ENCODE assay signal across 1 cellular context in the genomic region with DNA sequence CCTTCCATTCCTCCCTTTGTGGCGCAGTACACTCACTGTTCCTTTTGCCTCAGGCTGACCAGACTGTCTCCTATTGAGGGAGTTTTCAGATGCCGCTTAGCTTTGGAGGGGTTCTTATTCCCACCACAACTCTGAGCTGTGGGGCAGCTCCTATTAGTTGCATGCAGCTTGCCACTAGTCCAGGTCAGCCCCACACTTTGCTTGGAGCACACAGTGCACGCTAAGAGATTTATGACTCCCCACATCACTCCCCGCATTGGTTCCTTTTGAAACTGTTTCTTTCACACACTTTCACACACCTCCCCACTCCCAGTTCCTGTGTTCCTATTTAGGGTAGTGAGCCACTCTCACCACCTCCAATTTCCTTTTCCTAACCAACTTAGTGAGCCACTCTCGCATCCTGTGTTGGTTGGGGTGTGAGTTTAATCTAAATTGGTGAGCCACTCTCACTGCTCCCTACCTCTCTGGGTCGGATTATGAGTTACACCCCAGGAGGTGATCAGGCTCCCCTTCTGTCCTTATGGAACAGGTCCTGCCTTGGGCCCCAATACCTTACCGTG.
TF ChIP-seq lines count a peak whose summit lies in the region.

No MANE protein-coding gene starts in this region.

TF ChIP-seq in GM12878, 131 proteins besides CTCF, POLR2A, EP300 and RAD21 (continues in another document):
- TF ChIP-seq, protein P1, sequence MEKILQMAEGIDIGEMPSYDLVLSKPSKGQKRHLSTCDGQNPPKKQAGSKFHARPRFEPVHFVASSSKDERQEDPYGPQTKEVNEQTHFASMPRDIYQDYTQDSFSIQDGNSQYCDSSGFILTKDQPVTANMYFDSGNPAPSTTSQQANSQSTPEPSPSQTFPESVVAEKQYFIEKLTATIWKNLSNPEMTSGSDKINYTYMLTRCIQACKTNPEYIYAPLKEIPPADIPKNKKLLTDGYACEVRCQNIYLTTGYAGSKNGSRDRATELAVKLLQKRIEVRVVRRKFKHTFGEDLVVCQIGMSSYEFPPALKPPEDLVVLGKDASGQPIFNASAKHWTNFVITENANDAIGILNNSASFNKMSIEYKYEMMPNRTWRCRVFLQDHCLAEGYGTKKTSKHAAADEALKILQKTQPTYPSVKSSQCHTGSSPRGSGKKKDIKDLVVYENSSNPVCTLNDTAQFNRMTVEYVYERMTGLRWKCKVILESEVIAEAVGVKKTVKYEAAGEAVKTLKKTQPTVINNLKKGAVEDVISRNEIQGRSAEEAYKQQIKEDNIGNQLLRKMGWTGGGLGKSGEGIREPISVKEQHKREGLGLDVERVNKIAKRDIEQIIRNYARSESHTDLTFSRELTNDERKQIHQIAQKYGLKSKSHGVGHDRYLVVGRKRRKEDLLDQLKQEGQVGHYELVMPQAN (conservative IDR thresholded peaks at IDR 0.05) = no peak
- TF ChIP-seq WRNIP1 (IDR thresholded peaks at IDR 0.05; ENCODE audit: borderline replicate concordance, low read depth, low read length) = no peak
- TF ChIP-seq, protein P2, sequence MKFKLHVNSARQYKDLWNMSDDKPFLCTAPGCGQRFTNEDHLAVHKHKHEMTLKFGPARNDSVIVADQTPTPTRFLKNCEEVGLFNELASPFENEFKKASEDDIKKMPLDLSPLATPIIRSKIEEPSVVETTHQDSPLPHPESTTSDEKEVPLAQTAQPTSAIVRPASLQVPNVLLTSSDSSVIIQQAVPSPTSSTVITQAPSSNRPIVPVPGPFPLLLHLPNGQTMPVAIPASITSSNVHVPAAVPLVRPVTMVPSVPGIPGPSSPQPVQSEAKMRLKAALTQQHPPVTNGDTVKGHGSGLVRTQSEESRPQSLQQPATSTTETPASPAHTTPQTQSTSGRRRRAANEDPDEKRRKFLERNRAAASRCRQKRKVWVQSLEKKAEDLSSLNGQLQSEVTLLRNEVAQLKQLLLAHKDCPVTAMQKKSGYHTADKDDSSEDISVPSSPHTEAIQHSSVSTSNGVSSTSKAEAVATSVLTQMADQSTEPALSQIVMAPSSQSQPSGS (IDR thresholded peaks at IDR 0.05; ENCODE audit: low read length) = peak; percentile 54; the same call in 1 of the 2 replicates
- TF ChIP-seq MYB (IDR thresholded peaks at IDR 0.05; ENCODE audit: borderline replicate concordance, low read depth, low read length) = no peak
- peak; percentile 64; the same call in 1 of the 2 replicates for TF ChIP-seq NBN (IDR thresholded peaks at IDR 0.05)
- no peak for TF ChIP-seq SIN3A (IDR thresholded peaks at IDR 0.05; ENCODE audit: low read depth, low read length)
- TF ChIP-seq, protein P3, sequence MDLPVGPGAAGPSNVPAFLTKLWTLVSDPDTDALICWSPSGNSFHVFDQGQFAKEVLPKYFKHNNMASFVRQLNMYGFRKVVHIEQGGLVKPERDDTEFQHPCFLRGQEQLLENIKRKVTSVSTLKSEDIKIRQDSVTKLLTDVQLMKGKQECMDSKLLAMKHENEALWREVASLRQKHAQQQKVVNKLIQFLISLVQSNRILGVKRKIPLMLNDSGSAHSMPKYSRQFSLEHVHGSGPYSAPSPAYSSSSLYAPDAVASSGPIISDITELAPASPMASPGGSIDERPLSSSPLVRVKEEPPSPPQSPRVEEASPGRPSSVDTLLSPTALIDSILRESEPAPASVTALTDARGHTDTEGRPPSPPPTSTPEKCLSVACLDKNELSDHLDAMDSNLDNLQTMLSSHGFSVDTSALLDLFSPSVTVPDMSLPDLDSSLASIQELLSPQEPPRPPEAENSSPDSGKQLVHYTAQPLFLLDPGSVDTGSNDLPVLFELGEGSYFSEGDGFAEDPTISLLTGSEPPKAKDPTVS (IDR thresholded peaks at IDR 0.05; ENCODE audit: low read depth, low read length) = no peak
- TF ChIP-seq CREM (IDR thresholded peaks at IDR 0.05; ENCODE audit: low read depth) = peak; percentile 50; the same call in 1 of the 2 replicates
- no peak for TF ChIP-seq CREB1 (IDR thresholded peaks at IDR 0.05; ENCODE audit: low read depth)
- peak in 1 of 2 experiments; percentile 80; a peak in 2 of 4 replicates for TF ChIP-seq ETV6 (conservative IDR thresholded peaks at IDR 0.05 in 1 of 2, IDR thresholded peaks at IDR 0.05 in 1 of 2; ENCODE audit: borderline replicate concordance in 1 of 2, low read depth in 1 of 2)
- TF ChIP-seq, protein P4, sequence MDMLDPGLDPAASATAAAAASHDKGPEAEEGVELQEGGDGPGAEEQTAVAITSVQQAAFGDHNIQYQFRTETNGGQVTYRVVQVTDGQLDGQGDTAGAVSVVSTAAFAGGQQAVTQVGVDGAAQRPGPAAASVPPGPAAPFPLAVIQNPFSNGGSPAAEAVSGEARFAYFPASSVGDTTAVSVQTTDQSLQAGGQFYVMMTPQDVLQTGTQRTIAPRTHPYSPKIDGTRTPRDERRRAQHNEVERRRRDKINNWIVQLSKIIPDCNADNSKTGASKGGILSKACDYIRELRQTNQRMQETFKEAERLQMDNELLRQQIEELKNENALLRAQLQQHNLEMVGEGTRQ (IDR thresholded peaks at IDR 0.05; ENCODE audit: borderline replicate concordance, low read depth, low read length) = no peak
- peak; percentile 57; the same call in 1 of the 2 replicates for TF ChIP-seq MTA3 (IDR thresholded peaks at IDR 0.05; ENCODE audit: borderline replicate concordance, low read length)
- no peak for TF ChIP-seq FOXK2 (IDR thresholded peaks at IDR 0.05)
- peak; percentile 84 for TF ChIP-seq MEF2B (IDR thresholded peaks at IDR 0.05; ENCODE audit: partially characterized antibody, poor library complexity, severe bottlenecking)
- 0 out of 2 replicates have a peak, but pooled peaks have one; percentile 4 for TF ChIP-seq NR2F1 (conservative IDR thresholded peaks at IDR 0.05)
- peak; percentile 89 for TF ChIP-seq RUNX3 (IDR thresholded peaks at IDR 0.05; ENCODE audit: low read length)
- TF ChIP-seq POLR2AphosphoS2 (IDR thresholded peaks at IDR 0.05; ENCODE audit: low read depth, low read length) = no peak
- no peak for TF ChIP-seq KLF5 (IDR thresholded peaks at IDR 0.05; ENCODE audit: partially characterized antibody)
- no peak for TF ChIP-seq E4F1 (IDR thresholded peaks at IDR 0.05; ENCODE audit: borderline replicate concordance, partially characterized antibody)
- no peak for TF ChIP-seq YY1 (IDR thresholded peaks at IDR 0.05; ENCODE audit: low read depth, low read length)
- no peak for TF ChIP-seq NFYA (IDR thresholded peaks at IDR 0.05; ENCODE audit: borderline replicate concordance, low read depth, low read length)
- no peak for TF ChIP-seq JUNB (IDR thresholded peaks at IDR 0.05)
- TF ChIP-seq EED (IDR thresholded peaks at IDR 0.05; ENCODE audit: low read depth) = peak; percentile 91
- TF ChIP-seq, protein P5, sequence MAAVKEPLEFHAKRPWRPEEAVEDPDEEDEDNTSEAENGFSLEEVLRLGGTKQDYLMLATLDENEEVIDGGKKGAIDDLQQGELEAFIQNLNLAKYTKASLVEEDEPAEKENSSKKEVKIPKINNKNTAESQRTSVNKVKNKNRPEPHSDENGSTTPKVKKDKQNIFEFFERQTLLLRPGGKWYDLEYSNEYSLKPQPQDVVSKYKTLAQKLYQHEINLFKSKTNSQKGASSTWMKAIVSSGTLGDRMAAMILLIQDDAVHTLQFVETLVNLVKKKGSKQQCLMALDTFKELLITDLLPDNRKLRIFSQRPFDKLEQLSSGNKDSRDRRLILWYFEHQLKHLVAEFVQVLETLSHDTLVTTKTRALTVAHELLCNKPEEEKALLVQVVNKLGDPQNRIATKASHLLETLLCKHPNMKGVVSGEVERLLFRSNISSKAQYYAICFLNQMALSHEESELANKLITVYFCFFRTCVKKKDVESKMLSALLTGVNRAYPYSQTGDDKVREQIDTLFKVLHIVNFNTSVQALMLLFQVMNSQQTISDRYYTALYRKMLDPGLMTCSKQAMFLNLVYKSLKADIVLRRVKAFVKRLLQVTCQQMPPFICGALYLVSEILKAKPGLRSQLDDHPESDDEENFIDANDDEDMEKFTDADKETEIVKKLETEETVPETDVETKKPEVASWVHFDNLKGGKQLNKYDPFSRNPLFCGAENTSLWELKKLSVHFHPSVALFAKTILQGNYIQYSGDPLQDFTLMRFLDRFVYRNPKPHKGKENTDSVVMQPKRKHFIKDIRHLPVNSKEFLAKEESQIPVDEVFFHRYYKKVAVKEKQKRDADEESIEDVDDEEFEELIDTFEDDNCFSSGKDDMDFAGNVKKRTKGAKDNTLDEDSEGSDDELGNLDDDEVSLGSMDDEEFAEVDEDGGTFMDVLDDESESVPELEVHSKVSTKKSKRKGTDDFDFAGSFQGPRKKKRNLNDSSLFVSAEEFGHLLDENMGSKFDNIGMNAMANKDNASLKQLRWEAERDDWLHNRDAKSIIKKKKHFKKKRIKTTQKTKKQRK (IDR thresholded peaks at IDR 0.05; ENCODE audit: low read depth, low read length) = no peak
- TF ChIP-seq, protein P6, sequence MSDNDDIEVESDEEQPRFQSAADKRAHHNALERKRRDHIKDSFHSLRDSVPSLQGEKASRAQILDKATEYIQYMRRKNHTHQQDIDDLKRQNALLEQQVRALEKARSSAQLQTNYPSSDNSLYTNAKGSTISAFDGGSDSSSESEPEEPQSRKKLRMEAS (IDR thresholded peaks at IDR 0.05; ENCODE audit: low read depth, low read length) = no peak
- TF ChIP-seq SMAD1 (IDR thresholded peaks at IDR 0.05; ENCODE audit: low read depth, partially characterized antibody) = no peak
- peak; percentile 68 for TF ChIP-seq NFIC (IDR thresholded peaks at IDR 0.05; ENCODE audit: low read depth, low read length)
- no peak for TF ChIP-seq RAD51 (IDR thresholded peaks at IDR 0.05)
- TF ChIP-seq, protein P7, sequence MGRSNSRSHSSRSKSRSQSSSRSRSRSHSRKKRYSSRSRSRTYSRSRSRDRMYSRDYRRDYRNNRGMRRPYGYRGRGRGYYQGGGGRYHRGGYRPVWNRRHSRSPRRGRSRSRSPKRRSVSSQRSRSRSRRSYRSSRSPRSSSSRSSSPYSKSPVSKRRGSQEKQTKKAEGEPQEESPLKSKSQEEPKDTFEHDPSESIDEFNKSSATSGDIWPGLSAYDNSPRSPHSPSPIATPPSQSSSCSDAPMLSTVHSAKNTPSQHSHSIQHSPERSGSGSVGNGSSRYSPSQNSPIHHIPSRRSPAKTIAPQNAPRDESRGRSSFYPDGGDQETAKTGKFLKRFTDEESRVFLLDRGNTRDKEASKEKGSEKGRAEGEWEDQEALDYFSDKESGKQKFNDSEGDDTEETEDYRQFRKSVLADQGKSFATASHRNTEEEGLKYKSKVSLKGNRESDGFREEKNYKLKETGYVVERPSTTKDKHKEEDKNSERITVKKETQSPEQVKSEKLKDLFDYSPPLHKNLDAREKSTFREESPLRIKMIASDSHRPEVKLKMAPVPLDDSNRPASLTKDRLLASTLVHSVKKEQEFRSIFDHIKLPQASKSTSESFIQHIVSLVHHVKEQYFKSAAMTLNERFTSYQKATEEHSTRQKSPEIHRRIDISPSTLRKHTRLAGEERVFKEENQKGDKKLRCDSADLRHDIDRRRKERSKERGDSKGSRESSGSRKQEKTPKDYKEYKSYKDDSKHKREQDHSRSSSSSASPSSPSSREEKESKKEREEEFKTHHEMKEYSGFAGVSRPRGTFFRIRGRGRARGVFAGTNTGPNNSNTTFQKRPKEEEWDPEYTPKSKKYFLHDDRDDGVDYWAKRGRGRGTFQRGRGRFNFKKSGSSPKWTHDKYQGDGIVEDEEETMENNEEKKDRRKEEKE (IDR thresholded peaks at IDR 0.05) = no peak
- TF ChIP-seq ZNF207 (IDR thresholded peaks at IDR 0.05; ENCODE audit: borderline replicate concordance) = no peak
- peak; percentile 28 to 74; a peak in 2 of 4 replicates for TF ChIP-seq SRF (IDR thresholded peaks at IDR 0.05; ENCODE audit: low read depth in 2 of 2, low read length in 2 of 2)
- TF ChIP-seq PAX8 (IDR thresholded peaks at IDR 0.05) = no peak
- TF ChIP-seq, protein P8, sequence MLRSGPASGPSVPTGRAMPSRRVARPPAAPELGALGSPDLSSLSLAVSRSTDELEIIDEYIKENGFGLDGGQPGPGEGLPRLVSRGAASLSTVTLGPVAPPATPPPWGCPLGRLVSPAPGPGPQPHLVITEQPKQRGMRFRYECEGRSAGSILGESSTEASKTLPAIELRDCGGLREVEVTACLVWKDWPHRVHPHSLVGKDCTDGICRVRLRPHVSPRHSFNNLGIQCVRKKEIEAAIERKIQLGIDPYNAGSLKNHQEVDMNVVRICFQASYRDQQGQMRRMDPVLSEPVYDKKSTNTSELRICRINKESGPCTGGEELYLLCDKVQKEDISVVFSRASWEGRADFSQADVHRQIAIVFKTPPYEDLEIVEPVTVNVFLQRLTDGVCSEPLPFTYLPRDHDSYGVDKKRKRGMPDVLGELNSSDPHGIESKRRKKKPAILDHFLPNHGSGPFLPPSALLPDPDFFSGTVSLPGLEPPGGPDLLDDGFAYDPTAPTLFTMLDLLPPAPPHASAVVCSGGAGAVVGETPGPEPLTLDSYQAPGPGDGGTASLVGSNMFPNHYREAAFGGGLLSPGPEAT (IDR thresholded peaks at IDR 0.05; ENCODE audit: low read depth) = peak; percentile 67
- TF ChIP-seq EZH2 (IDR thresholded peaks at IDR 0.05; ENCODE audit: borderline replicate concordance, control insufficient read depth, low read depth, low read length) = no peak
- no peak for TF ChIP-seq STAT3 (IDR thresholded peaks at IDR 0.05; ENCODE audit: low read depth, low read length)
- TF ChIP-seq, protein P9, sequence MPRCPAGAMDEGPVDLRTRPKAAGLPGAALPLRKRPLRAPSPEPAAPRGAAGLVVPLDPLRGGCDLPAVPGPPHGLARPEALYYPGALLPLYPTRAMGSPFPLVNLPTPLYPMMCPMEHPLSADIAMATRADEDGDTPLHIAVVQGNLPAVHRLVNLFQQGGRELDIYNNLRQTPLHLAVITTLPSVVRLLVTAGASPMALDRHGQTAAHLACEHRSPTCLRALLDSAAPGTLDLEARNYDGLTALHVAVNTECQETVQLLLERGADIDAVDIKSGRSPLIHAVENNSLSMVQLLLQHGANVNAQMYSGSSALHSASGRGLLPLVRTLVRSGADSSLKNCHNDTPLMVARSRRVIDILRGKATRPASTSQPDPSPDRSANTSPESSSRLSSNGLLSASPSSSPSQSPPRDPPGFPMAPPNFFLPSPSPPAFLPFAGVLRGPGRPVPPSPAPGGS (IDR thresholded peaks at IDR 0.05; ENCODE audit: borderline replicate concordance, insufficient read depth, low read depth, low read length, poor library complexity, severe bottlenecking) = no peak
- peak; percentile 74 for TF ChIP-seq MTA2 (IDR thresholded peaks at IDR 0.05; ENCODE audit: low read depth)
- TF ChIP-seq CHD2 (IDR thresholded peaks at IDR 0.05; ENCODE audit: borderline replicate concordance, low read depth, low read length) = no peak
